3 cellular contexts compared by ENCODE assay signal in genomic region chr3:16055606-16056209, GRCh38.
TF ChIP-seq lines count a peak whose summit lies in the region.

No MANE protein-coding gene starts in this region.

TF ChIP-seq in GM23338, 12 proteins besides CTCF, POLR2A, EP300 and RAD21:
- TF ChIP-seq EZH2 (IDR thresholded peaks at IDR 0.05; ENCODE audit: low read depth, unreplicated experiment) = no peak
- no peak for TF ChIP-seq STAT1 (IDR thresholded peaks at IDR 0.05; ENCODE audit: unreplicated experiment)
- no peak for TF ChIP-seq CREB1 (CRISPR knock-in tag; IDR thresholded peaks at IDR 0.05; ENCODE audit: low read depth)
- TF ChIP-seq POLR2AphosphoS5 (IDR thresholded peaks at IDR 0.05; ENCODE audit: low read depth) = no peak
- TF ChIP-seq, protein P1, sequence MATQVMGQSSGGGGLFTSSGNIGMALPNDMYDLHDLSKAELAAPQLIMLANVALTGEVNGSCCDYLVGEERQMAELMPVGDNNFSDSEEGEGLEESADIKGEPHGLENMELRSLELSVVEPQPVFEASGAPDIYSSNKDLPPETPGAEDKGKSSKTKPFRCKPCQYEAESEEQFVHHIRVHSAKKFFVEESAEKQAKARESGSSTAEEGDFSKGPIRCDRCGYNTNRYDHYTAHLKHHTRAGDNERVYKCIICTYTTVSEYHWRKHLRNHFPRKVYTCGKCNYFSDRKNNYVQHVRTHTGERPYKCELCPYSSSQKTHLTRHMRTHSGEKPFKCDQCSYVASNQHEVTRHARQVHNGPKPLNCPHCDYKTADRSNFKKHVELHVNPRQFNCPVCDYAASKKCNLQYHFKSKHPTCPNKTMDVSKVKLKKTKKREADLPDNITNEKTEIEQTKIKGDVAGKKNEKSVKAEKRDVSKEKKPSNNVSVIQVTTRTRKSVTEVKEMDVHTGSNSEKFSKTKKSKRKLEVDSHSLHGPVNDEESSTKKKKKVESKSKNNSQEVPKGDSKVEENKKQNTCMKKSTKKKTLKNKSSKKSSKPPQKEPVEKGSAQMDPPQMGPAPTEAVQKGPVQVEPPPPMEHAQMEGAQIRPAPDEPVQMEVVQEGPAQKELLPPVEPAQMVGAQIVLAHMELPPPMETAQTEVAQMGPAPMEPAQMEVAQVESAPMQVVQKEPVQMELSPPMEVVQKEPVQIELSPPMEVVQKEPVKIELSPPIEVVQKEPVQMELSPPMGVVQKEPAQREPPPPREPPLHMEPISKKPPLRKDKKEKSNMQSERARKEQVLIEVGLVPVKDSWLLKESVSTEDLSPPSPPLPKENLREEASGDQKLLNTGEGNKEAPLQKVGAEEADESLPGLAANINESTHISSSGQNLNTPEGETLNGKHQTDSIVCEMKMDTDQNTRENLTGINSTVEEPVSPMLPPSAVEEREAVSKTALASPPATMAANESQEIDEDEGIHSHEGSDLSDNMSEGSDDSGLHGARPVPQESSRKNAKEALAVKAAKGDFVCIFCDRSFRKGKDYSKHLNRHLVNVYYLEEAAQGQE (IDR thresholded peaks at IDR 0.05; ENCODE audit: unreplicated experiment) = no peak

TF ChIP-seq in HepG2, 621 proteins besides CTCF, POLR2A, EP300 and RAD21:
- TF ChIP-seq ATF3 (CRISPR knock-in tag; IDR thresholded peaks at IDR 0.05) (no peak), MBNL3 (CRISPR knock-in tag; conservative IDR thresholded peaks at IDR 0.05) (no peak), MED1 (CRISPR knock-in tag; IDR thresholded peaks at IDR 0.05) (peak; percentile 57), SALL1 (CRISPR knock-in tag; IDR thresholded peaks at IDR 0.05) (0 out of 2 replicates have a peak, but pooled peaks have one; percentile 17), ZNF441 (CRISPR knock-in tag; IDR thresholded peaks at IDR 0.05; ENCODE audit: borderline replicate concordance) (0 out of 2 replicates have a peak, but pooled peaks have one; percentile 41), ZNF362 (CRISPR knock-in tag; IDR thresholded peaks at IDR 0.05; ENCODE audit: borderline replicate concordance) (no peak), THAP11 (CRISPR knock-in tag; IDR thresholded peaks at IDR 0.05) (no peak), PAF1 (CRISPR knock-in tag; IDR thresholded peaks at IDR 0.05) (no peak), ISL2 (CRISPR knock-in tag; IDR thresholded peaks at IDR 0.05) (no peak), SAP130 (CRISPR knock-in tag; IDR thresholded peaks at IDR 0.05; ENCODE audit: low read depth) (peak; percentile 31; the same call in 1 of the 2 replicates), ZNF543 (CRISPR knock-in tag; IDR thresholded peaks at IDR 0.05) (no peak), TBX2 (CRISPR knock-in tag; IDR thresholded peaks at IDR 0.05; ENCODE audit: borderline replicate concordance) (peak; percentile 52; the same call in 1 of the 2 replicates)
- TF ChIP-seq, protein P2, sequence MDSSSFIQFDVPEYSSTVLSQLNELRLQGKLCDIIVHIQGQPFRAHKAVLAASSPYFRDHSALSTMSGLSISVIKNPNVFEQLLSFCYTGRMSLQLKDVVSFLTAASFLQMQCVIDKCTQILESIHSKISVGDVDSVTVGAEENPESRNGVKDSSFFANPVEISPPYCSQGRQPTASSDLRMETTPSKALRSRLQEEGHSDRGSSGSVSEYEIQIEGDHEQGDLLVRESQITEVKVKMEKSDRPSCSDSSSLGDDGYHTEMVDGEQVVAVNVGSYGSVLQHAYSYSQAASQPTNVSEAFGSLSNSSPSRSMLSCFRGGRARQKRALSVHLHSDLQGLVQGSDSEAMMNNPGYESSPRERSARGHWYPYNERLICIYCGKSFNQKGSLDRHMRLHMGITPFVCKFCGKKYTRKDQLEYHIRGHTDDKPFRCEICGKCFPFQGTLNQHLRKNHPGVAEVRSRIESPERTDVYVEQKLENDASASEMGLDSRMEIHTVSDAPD (CRISPR knock-in tag; IDR thresholded peaks at IDR 0.05) = no peak
- TF ChIP-seq, protein P3, sequence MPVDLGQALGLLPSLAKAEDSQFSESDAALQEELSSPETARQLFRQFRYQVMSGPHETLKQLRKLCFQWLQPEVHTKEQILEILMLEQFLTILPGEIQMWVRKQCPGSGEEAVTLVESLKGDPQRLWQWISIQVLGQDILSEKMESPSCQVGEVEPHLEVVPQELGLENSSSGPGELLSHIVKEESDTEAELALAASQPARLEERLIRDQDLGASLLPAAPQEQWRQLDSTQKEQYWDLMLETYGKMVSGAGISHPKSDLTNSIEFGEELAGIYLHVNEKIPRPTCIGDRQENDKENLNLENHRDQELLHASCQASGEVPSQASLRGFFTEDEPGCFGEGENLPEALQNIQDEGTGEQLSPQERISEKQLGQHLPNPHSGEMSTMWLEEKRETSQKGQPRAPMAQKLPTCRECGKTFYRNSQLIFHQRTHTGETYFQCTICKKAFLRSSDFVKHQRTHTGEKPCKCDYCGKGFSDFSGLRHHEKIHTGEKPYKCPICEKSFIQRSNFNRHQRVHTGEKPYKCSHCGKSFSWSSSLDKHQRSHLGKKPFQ (CRISPR knock-in tag; IDR thresholded peaks at IDR 0.05; ENCODE audit: insufficient replicate concordance) = peak; percentile 80
- TF ChIP-seq, protein P4, sequence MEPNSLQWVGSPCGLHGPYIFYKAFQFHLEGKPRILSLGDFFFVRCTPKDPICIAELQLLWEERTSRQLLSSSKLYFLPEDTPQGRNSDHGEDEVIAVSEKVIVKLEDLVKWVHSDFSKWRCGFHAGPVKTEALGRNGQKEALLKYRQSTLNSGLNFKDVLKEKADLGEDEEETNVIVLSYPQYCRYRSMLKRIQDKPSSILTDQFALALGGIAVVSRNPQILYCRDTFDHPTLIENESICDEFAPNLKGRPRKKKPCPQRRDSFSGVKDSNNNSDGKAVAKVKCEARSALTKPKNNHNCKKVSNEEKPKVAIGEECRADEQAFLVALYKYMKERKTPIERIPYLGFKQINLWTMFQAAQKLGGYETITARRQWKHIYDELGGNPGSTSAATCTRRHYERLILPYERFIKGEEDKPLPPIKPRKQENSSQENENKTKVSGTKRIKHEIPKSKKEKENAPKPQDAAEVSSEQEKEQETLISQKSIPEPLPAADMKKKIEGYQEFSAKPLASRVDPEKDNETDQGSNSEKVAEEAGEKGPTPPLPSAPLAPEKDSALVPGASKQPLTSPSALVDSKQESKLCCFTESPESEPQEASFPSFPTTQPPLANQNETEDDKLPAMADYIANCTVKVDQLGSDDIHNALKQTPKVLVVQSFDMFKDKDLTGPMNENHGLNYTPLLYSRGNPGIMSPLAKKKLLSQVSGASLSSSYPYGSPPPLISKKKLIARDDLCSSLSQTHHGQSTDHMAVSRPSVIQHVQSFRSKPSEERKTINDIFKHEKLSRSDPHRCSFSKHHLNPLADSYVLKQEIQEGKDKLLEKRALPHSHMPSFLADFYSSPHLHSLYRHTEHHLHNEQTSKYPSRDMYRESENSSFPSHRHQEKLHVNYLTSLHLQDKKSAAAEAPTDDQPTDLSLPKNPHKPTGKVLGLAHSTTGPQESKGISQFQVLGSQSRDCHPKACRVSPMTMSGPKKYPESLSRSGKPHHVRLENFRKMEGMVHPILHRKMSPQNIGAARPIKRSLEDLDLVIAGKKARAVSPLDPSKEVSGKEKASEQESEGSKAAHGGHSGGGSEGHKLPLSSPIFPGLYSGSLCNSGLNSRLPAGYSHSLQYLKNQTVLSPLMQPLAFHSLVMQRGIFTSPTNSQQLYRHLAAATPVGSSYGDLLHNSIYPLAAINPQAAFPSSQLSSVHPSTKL (CRISPR knock-in tag; IDR thresholded peaks at IDR 0.05) = no peak

TF ChIP-seq in HEK293T, 16 proteins besides CTCF, POLR2A, EP300 and RAD21 (continued from another document):
- no peak for TF ChIP-seq SUZ12 (IDR thresholded peaks at IDR 0.05)
- TF ChIP-seq FOXA1 (IDR thresholded peaks at IDR 0.05) = no peak
- no peak for TF ChIP-seq FOXM1 (IDR thresholded peaks at IDR 0.05; ENCODE audit: borderline replicate concordance)
- TF ChIP-seq HDGF (IDR thresholded peaks at IDR 0.05; ENCODE audit: borderline replicate concordance) = no peak
- TF ChIP-seq FOXK2 (IDR thresholded peaks at IDR 0.05) = no peak
- TF ChIP-seq BHLHE40 (IDR thresholded peaks at IDR 0.05; ENCODE audit: borderline replicate concordance) = no peak
- TF ChIP-seq SP1 (IDR thresholded peaks at IDR 0.05) = no peak
- no peak for TF ChIP-seq LEF1 (IDR thresholded peaks at IDR 0.05; ENCODE audit: borderline replicate concordance)
- TF ChIP-seq, protein P5, sequence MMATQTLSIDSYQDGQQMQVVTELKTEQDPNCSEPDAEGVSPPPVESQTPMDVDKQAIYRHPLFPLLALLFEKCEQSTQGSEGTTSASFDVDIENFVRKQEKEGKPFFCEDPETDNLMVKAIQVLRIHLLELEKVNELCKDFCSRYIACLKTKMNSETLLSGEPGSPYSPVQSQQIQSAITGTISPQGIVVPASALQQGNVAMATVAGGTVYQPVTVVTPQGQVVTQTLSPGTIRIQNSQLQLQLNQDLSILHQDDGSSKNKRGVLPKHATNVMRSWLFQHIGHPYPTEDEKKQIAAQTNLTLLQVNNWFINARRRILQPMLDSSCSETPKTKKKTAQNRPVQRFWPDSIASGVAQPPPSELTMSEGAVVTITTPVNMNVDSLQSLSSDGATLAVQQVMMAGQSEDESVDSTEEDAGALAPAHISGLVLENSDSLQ (IDR thresholded peaks at IDR 0.05) = no peak
- TF ChIP-seq ARNT (IDR thresholded peaks at IDR 0.05) = no peak
- no peak for TF ChIP-seq L3MBTL2 (conservative IDR thresholded peaks at IDR 0.05)
- TF ChIP-seq CTBP1 (IDR thresholded peaks at IDR 0.05; ENCODE audit: borderline replicate concordance) = no peak
- no peak for TF ChIP-seq TARDBP (IDR thresholded peaks at IDR 0.05)
